Comparison of ENCODE assay signal across 22 cellular contexts in the genomic region with DNA sequence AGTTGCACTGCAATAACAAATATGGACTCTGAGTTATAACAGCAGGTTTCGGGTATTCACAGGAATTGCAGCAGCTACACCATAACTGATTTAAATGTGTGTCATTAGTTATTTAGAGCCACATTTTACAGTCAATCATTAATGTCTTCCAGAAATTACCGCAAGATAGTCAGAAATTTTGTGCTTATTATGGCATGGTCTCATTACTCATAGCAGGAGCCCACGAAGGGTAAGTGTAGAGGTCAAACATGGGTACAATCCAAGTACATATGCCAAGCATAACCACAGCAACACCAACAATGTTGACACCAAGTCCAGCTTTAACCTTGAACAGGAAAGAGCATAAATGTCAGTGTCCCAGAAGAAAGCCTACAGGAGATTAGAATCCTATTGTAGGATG.
"Had no signal": no experiment of that assay in that cellular context is flagged by ENCODE, and none has a peak within 500 bp of the region (broad histone marks: within the 10 kb centered on the region; RNA-seq: fewer than 3 reads in every experiment).

No MANE protein-coding gene starts in this region.

- DNase-seq: IMR-90, Karpas-422, KG1, MM.1S, NCI-H1092 treated with DMSO at 0.1 percent for 48 hours, NCI-H1436, NCI-H187, NCI-H2029, NCI-H2081 treated with DMSO at 0.1 percent for 48 hours, NCI-H2171, NCI-H226, NCI-H446, NCI-H510A, NCI-H524 treated with DMSO at 0.1 percent for 48 hours, NCI-H69, NCI-H774, PC-3, SHP77, SK-N-SH, SW 1271 had no signal

- ATAC-seq: HepG2, Panc1, PC-3 had no signal
